17 cellular contexts compared by ENCODE assay signal in genomic region chr12:32822344-32822743, GRCh38.
A peak's percentile ranks its signal among the peaks of the same experiment; 100 is the strongest.
DNase-seq lines count a peak whose midpoint lies in the region; ATAC-seq and TF ChIP-seq lines count a peak whose summit lies in the region.
"Had no signal": no experiment of that assay in that cellular context is flagged by ENCODE, and none has a peak within 500 bp of the region (broad histone marks: within the 10 kb centered on the region; RNA-seq: fewer than 3 reads in every experiment).

No MANE protein-coding gene starts in this region.

- intact Hi-C loops in heart right ventricle (cut with DNase I): loop anchor here in 3 of 10 donors (5.0 kb wide), 2 partner anchors 70 to 75 kb away; partner anchors contain the start of gene PKP2 (in 1 of the 3)
- intact Hi-C loops in left ventricle myocardium superior (cut with micrococcal nuclease): no loop called here

- ATAC-seq in heart right ventricle (no peak), left ventricle myocardium superior (no peak)
- ATAC-seq: GM23338 had no signal

- no peak for TF ChIP-seq CTCF in heart right ventricle (IDR thresholded peaks at IDR 0.05)

- peaks cover 0 to 19% (median 8%) of the 10 kb centered on the region in 9 donors for H3K36me3 ChIP-seq in heart right ventricle
- H3K36me3 ChIP-seq in SJCRH30: no peaks in the 10 kb centered on the region
- peaks cover 57% of the 10 kb centered on the region for H3K36me3 ChIP-seq in mesodermal cell (ENCODE audit: control insufficient read depth, insufficient read depth, low read length)
- H3K36me3 ChIP-seq: BE2C had no signal

- H3K9me3 ChIP-seq in heart right ventricle (no peaks in the 10 kb centered on the region), SJCRH30 (replicated peaks) (no peaks in the 10 kb centered on the region), mesodermal cell (ENCODE audit: control insufficient read depth, low read length) (no peaks in the 10 kb centered on the region)
- H3K9me3 ChIP-seq: BE2C had no signal

- no peak overlapping the region for H3K4me3 ChIP-seq in heart right ventricle
- H3K4me3 ChIP-seq in SJCRH30: peak overlapping the region; percentile 44
- no peak overlapping the region for H3K4me3 ChIP-seq in mesodermal cell (ENCODE audit: extremely low read depth, insufficient read depth, low read length, poor library complexity, severe bottlenecking)
- H3K4me3 ChIP-seq: GM23338 had no signal

- no peak for DNase-seq in heart right ventricle
- no peak for DNase-seq in left ventricle myocardium superior
- DNase-seq in SJCRH30: no peak
- no peak for DNase-seq in RKO (ENCODE audit: low spot score)
- DNase-seq in NOMO-1 treated with dmso at 0.1 percent for 144 hours (lab: John Stamatoyannopoulos, UW; ENCODE audit: unreplicated experiment): no peak
- DNase-seq in effector CD8-positive, alpha-beta T cell (lab: John Stamatoyannopoulos, UW): no peak
- DNase-seq: BE2C; CD4-positive, alpha-beta memory T cell; HCEC 1CT; Karpas-422; NCI-H1105; NCI-H2081; NCI-H2171 treated with DMSO at 0.1 percent for 48 hours; NCI-H446 treated with DMSO at 0.1 percent for 48 hours; RPMI8226 had no signal

- no peaks in the 10 kb centered on the region for H3K27me3 ChIP-seq in heart right ventricle
- no peaks in the 10 kb centered on the region for H3K27me3 ChIP-seq in SJCRH30
- H3K27me3 ChIP-seq: BE2C had no signal

- H3K27ac ChIP-seq in heart right ventricle (peak overlapping the region; percentile 50 to 91 (median 81)), SJCRH30 (peak overlapping the region; percentile 76), mesodermal cell (ENCODE audit: low read depth, low read length, severe bottlenecking) (peak overlapping the region; percentile 77)

- WGBS in heart right ventricle, 2 donors: 42 to 65% methylated on average over 5 of the region's 5 CpGs
- WGBS in mesodermal cell (ENCODE audit: insufficient coverage in 2 of 2), 2 experiments: 92 to 100% methylated on average over 2 of the region's 5 CpGs

- H3K4me1 ChIP-seq in heart right ventricle (peaks cover 0 to 85% (median 6%) of the 10 kb centered on the region in 9 donors), SJCRH30 (peaks cover 20% of the 10 kb centered on the region), mesodermal cell (ENCODE audit: control insufficient read depth, insufficient read depth, low read length, poor library complexity, severe bottlenecking) (peaks cover 31% of the 10 kb centered on the region)
- H3K4me1 ChIP-seq: BE2C had no signal
